In the genomic region with DNA sequence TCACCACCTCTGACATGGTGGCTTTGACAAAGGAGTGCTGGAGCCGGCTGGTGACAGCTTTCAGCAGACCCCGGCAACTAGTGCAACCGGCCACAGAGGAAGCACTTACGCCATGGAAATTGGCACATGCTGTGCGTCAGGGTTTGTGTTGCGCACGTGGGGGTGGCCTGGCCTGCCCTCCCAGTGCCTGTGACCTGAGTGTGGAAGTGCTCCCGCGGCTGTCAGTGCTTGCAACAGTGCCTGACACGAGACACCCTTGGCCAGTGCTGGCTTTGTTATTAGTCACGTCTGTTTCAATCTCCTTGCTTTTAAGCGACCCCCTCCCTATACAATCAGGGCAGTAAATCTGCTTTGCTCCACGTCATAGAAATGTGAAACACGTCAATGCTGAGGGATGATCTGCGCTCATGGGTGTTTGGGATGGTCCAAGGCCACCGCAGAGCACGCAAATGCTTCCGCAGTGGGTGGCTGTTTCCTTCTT, we compare ENCODE assay signal across 11 cellular contexts.
DNase-seq lines count a peak whose midpoint lies in the region; ATAC-seq and TF ChIP-seq lines count a peak whose summit lies in the region.
"Had no signal": no experiment of that assay in that cellular context is flagged by ENCODE, and none has a peak within 500 bp of the region (broad histone marks: within the 10 kb centered on the region; RNA-seq: fewer than 3 reads in every experiment).

No MANE protein-coding gene starts in this region.

- H3K27ac Mint-ChIP-seq in natural killer cell treated with Interleukin-12 subunit alpha and Interleukin-12 subunit beta and Interleukin-15 and Interleukin-18, amount 100 ng/mL, for 72 hours: no peak overlapping the region
- H3K27ac Mint-ChIP-seq: activated naive CD8-positive, alpha-beta T cell had no signal

- no peaks in the 10 kb centered on the region for H3K27me3 Mint-ChIP-seq in natural killer cell treated with Interleukin-12 subunit alpha and Interleukin-12 subunit beta and Interleukin-15 and Interleukin-18, amount 100 ng/mL, for 72 hours

- DNase-seq in AG10803 (ENCODE audit: low read depth): peak; percentile 54
- DNase-seq in fibroblast of pulmonary artery (ENCODE audit: low read depth): peak; percentile 94
- no peak for DNase-seq in natural killer cell treated with Interleukin-12 subunit alpha and Interleukin-12 subunit beta and Interleukin-15 and Interleukin-18, amount 100 ng/mL, for 72 hours (ENCODE audit: low spot score)
- DNase-seq in activated CD4-positive, CD25-positive, alpha-beta regulatory T cell treated with anti-CD3 and anti-CD28 coated beads, Interleukin-2, amount 50 U/mL, for 72 hours: no peak
- no peak for DNase-seq in kidney glomerular epithelial cell (lab: John Stamatoyannopoulos, UW)
- DNase-seq in NCI-H1092 (lab: John Stamatoyannopoulos, UW): no peak
- DNase-seq: activated CD4-positive, alpha-beta T cell treated with anti-CD3 and anti-CD28 coated beads for 48 hours; NCI-H2029 had no signal

- H3K4me1 Mint-ChIP-seq in natural killer cell treated with Interleukin-12 subunit alpha and Interleukin-12 subunit beta and Interleukin-15 and Interleukin-18, amount 100 ng/mL, for 72 hours (ENCODE audit: low read depth in 2 of 2): peaks cover 0 to 5% of the 10 kb centered on the region in 2 donors

- H3K4me3 ChIP-seq in AG10803 (ENCODE audit: low read length) (no peak overlapping the region), fibroblast of pulmonary artery (replicated peaks; ENCODE audit: low read depth, low read length) (no peak overlapping the region)

- no peak for TF ChIP-seq CTCF in AG10803 (conservative IDR thresholded peaks at IDR 0.05; ENCODE audit: low read length)
- TF ChIP-seq CTCF in fibroblast of pulmonary artery (IDR thresholded peaks at IDR 0.05; ENCODE audit: low read length, missing control alignments): no peak

- no peak overlapping the region for H3K4me3 Mint-ChIP-seq in natural killer cell treated with Interleukin-12 subunit alpha and Interleukin-12 subunit beta and Interleukin-15 and Interleukin-18, amount 100 ng/mL, for 72 hours
- H3K4me3 Mint-ChIP-seq: activated naive CD8-positive, alpha-beta T cell had no signal

- no peaks in the 10 kb centered on the region for H3K9me3 Mint-ChIP-seq in natural killer cell treated with Interleukin-12 subunit alpha and Interleukin-12 subunit beta and Interleukin-15 and Interleukin-18, amount 100 ng/mL, for 72 hours

- peak; percentile 62 for ATAC-seq in natural killer cell treated with Interleukin-12 subunit alpha and Interleukin-12 subunit beta and Interleukin-15 and Interleukin-18, amount 100 ng/mL, for 72 hours
- ATAC-seq in HG02571 (IDR thresholded peaks at IDR 0.05; ENCODE audit: unreplicated experiment): no peak

- H3K36me3 Mint-ChIP-seq in natural killer cell treated with Interleukin-12 subunit alpha and Interleukin-12 subunit beta and Interleukin-15 and Interleukin-18, amount 100 ng/mL, for 72 hours: no peaks in the 10 kb centered on the region
- H3K36me3 Mint-ChIP-seq: activated naive CD8-positive, alpha-beta T cell had no signal

TF ChIP-seq in PFSK-1, 5 proteins besides CTCF, POLR2A, EP300 and RAD21:
- TF ChIP-seq FOXP2 (optimal IDR thresholded peaks at IDR 0.05; ENCODE audit: borderline replicate concordance, extremely low read depth, extremely low read length, insufficient read depth): peak; percentile 73
- TF ChIP-seq TAF1 (IDR thresholded peaks at IDR 0.05; ENCODE audit: borderline replicate concordance, insufficient read depth, low read length): no peak
- TF ChIP-seq SIN3A (IDR thresholded peaks at IDR 0.05; ENCODE audit: borderline replicate concordance, insufficient read depth, low read length): no peak

Comparison
In these comparisons a context has a peak if more than half of its experiments do, and no peak if none do; other contexts are left out.
1. DNase-seq: peak in AG10803 (single experiment) and fibroblast of pulmonary artery (single experiment); none in natural killer cell treated with Interleukin-12 subunit alpha and Interleukin-12 subunit beta and Interleukin-15 and Interleukin-18, amount 100 ng/mL, for 72 hours (single experiment), activated CD4-positive, CD25-positive, alpha-beta regulatory T cell treated with anti-CD3 and anti-CD28 coated beads, Interleukin-2, amount 50 U/mL, for 72 hours (single experiment), kidney glomerular epithelial cell (single experiment) and NCI-H1092 (single experiment).